ENCODE assay signal across 12 cellular contexts in genomic region chrX:140050906-140051305, GRCh38.
DNase-seq lines count a peak whose midpoint lies in the region; ATAC-seq, FAIRE-seq and TF ChIP-seq lines count a peak whose summit lies in the region.
"Had no signal": no experiment of that assay in that cellular context is flagged by ENCODE, and none has a peak within 500 bp of the region (broad histone marks: within the 10 kb centered on the region; RNA-seq: fewer than 3 reads in every experiment).

No MANE protein-coding gene starts in this region.

- TF ChIP-seq POLR2A in HepG2 (IDR thresholded peaks at IDR 0.05; ENCODE audit: insufficient read depth in 1 of 2, low read depth in 2 of 2, low read length in 2 of 2): no peak

- POLR2A ChIA-PET in HepG2 (lab: Yijun Ruan, JAX) (no interaction called here), PC-9 (lab: Charles Lee; ENCODE audit: unreplicated experiment) (no interaction called here)

- no peak for DNase-seq in HepG2 (ENCODE audit: low spot score)
- DNase-seq in PC-9: no peak
- peak in 1 of 2 donors; percentile 1 for DNase-seq in foreskin fibroblast
- DNase-seq in urothelium cell line (ENCODE audit: low spot score): no peak
- DNase-seq in activated CD4-positive, alpha-beta T cell treated with anti-CD3 and anti-CD28 coated beads, Interleukin-2, amount 10 ng/mL, durations not matched to agents 24 days and 14 days: no peak
- no peak for DNase-seq in activated CD4-positive, alpha-beta T cell treated with anti-CD3 and anti-CD28 coated beads, Interleukin-2, amount 50 U/mL, for 48 hours
- DNase-seq in stimulated activated naive CD4-positive, alpha-beta T cell treated with Interleukin-2 at 50 U/mL for 16 hours (lab: John Stamatoyannopoulos, UW): no peak
- DNase-seq: activated CD4-positive, alpha-beta T cell treated with anti-CD3 and anti-CD28 coated beads for 48 hours; DND-41; transverse colon had no signal

- no peak overlapping the region for H3K4me3 Mint-ChIP-seq in activated CD4-positive, alpha-beta T cell treated with anti-CD3 and anti-CD28 coated beads, Interleukin-2, amount 10 ng/mL, durations not matched to agents 24 days and 14 days

- intact Hi-C loops in HepG2 (cut with micrococcal nuclease; ENCODE audit: unreplicated experiment) (loop anchor here (5.0 kb wide), 1 partner anchor 284 kb away; no protein-coding TSS in a partner anchor), PC-9 (cut with micrococcal nuclease; ENCODE audit: unreplicated experiment) (no loop called here)
- intact Hi-C loops in activated CD4-positive, alpha-beta T cell treated with anti-CD3 and anti-CD28 coated beads, Interleukin-2, amount 10 ng/mL, durations not matched to agents 24 days and 14 days (cut with micrococcal nuclease): no loop called here

- H3K27me3 Mint-ChIP-seq in activated CD4-positive, alpha-beta T cell treated with anti-CD3 and anti-CD28 coated beads, Interleukin-2, amount 10 ng/mL, durations not matched to agents 24 days and 14 days: no peaks in the 10 kb centered on the region

- peaks cover 0 to 2% (median 0%) of the 10 kb centered on the region in 4 donors for H3K27me3 ChIP-seq in liver (ENCODE audit: control insufficient read depth in 4 of 4, insufficient read depth in 4 of 4, low read length in 3 of 4)
- H3K27me3 ChIP-seq in HepG2 (ENCODE audit: control insufficient read depth in 1 of 2, insufficient read depth in 2 of 2, low read length in 2 of 2): no peaks in the 10 kb centered on the region
- H3K27me3 ChIP-seq in PC-9 (ENCODE audit: insufficient read depth, low read depth): 0 out of 2 replicates have a peak, but pooled peaks cover 5% of the 10 kb centered on the region
- H3K27me3 ChIP-seq: transverse colon had no signal

- no peaks in the 10 kb centered on the region for H3K9me3 Mint-ChIP-seq in activated CD4-positive, alpha-beta T cell treated with anti-CD3 and anti-CD28 coated beads, Interleukin-2, amount 10 ng/mL, durations not matched to agents 24 days and 14 days

- H3K4me1 ChIP-seq in liver (ENCODE audit: control insufficient read depth in 4 of 4, insufficient read depth in 4 of 4, low read length in 3 of 4) (no peaks in the 10 kb centered on the region), HepG2 (ENCODE audit: insufficient read depth, low read length) (no peaks in the 10 kb centered on the region), PC-9 (replicated peaks; ENCODE audit: insufficient read depth) (no peaks in the 10 kb centered on the region)
- H3K4me1 ChIP-seq: transverse colon had no signal

- no peak overlapping the region for H3K4me3 ChIP-seq in liver (ENCODE audit: low read depth in 1 of 3, low read length in 3 of 3)
- no peak overlapping the region for H3K4me3 ChIP-seq in HepG2 (replicated peaks in 1 of 3; ENCODE audit: insufficient read depth in 1 of 3, low read depth in 2 of 3, low read length in 3 of 3)
- no peak overlapping the region for H3K4me3 ChIP-seq in PC-9
- no peak overlapping the region for H3K4me3 ChIP-seq in foreskin fibroblast (ENCODE audit: low read depth in 1 of 2, low read length in 2 of 2)
- H3K4me3 ChIP-seq: transverse colon had no signal

- in situ Hi-C loops in HepG2 (cut with HindIII; ENCODE audit: extremely low pct_ligation_motif_present, low pct_unique_long_range_greater_than_20kb): loop anchor here (25.0 kb wide), 1 partner anchor 611 kb away; no protein-coding TSS in a partner anchor

- no peaks in the 10 kb centered on the region for H3F3A ChIP-seq in PC-9 (ENCODE audit: insufficient read depth, low read depth)

- H4K20me1 ChIP-seq in HepG2 (ENCODE audit: insufficient read depth, low read length) (no peaks in the 10 kb centered on the region), PC-9 (ENCODE audit: insufficient read depth) (no peaks in the 10 kb centered on the region)

- no peaks in the 10 kb centered on the region for H3K79me2 ChIP-seq in HepG2 (ENCODE audit: insufficient read depth, low read length)
- no peaks in the 10 kb centered on the region for H3K79me2 ChIP-seq in PC-9 (ENCODE audit: low read depth)

- H3K9me3 ChIP-seq in liver (ENCODE audit: control insufficient read depth in 4 of 4, low read length in 3 of 4) (no peaks in the 10 kb centered on the region), HepG2 (ENCODE audit: low read length) (no peaks in the 10 kb centered on the region), PC-9 (ENCODE audit: insufficient read depth, low read depth) (no peaks in the 10 kb centered on the region)
- H3K9me3 ChIP-seq: transverse colon had no signal

- no peak for TF ChIP-seq EP300 in HepG2 (IDR thresholded peaks at IDR 0.05; ENCODE audit: low read depth in 2 of 2, low read length in 2 of 2)
- TF ChIP-seq EP300 in HepG2 (CRISPR knock-in tag; IDR thresholded peaks at IDR 0.05; ENCODE audit: borderline replicate concordance): no peak

- no peak for FAIRE-seq in HepG2 (lab: Jason Lieb, UNC)
- no peak for FAIRE-seq in urothelium cell line (lab: Jason Lieb, UNC)

- H2AFZ ChIP-seq in HepG2 (ENCODE audit: low read length) (no peak overlapping the region), PC-9 (no peak overlapping the region)

- H3K4me1 Mint-ChIP-seq in activated CD4-positive, alpha-beta T cell treated with anti-CD3 and anti-CD28 coated beads, Interleukin-2, amount 10 ng/mL, durations not matched to agents 24 days and 14 days: no peaks in the 10 kb centered on the region

- no peak for ATAC-seq in HepG2

- CTCF ChIA-PET in HepG2 (lab: Yijun Ruan, JAX; ENCODE audit: low intra/inter-chr PET ratio, low total read pairs): no interaction called here
- CTCF ChIA-PET in PC-9 (lab: Charles Lee): no interaction called here

- no peak overlapping the region for H3K9ac ChIP-seq in liver (ENCODE audit: low read depth in 1 of 2, low read length in 2 of 2)
- H3K9ac ChIP-seq in HepG2 (ENCODE audit: insufficient read depth, low read depth, low read length): no peak overlapping the region

- H3K27ac ChIP-seq in liver (ENCODE audit: low read depth in 1 of 2, low read length in 2 of 2) (no peak overlapping the region), HepG2 (ENCODE audit: extremely low read length, insufficient read depth, low read length) (no peak overlapping the region), PC-9 (no peak overlapping the region)
- H3K27ac ChIP-seq: HL-60, transverse colon had no signal

- H3K4me2 ChIP-seq in HepG2 (ENCODE audit: low read depth, low read length) (no peak overlapping the region), PC-9 (no peak overlapping the region)

- TF ChIP-seq CTCF in liver (IDR thresholded peaks at IDR 0.05; ENCODE audit: low read depth, low read length, missing input control) (peak; percentile 22), HepG2 (CRISPR knock-in tag; IDR thresholded peaks at IDR 0.05) (no peak), PC-9 (conservative IDR thresholded peaks at IDR 0.05) (peak; percentile 63), foreskin fibroblast (IDR thresholded peaks at IDR 0.05; ENCODE audit: low read depth, low read length) (peak; percentile 10)

- H3K36me3 Mint-ChIP-seq in activated CD4-positive, alpha-beta T cell treated with anti-CD3 and anti-CD28 coated beads, Interleukin-2, amount 10 ng/mL, durations not matched to agents 24 days and 14 days (ENCODE audit: low read depth): no peaks in the 10 kb centered on the region

- H3K36me3 ChIP-seq in liver (ENCODE audit: control insufficient read depth in 4 of 4, insufficient read depth in 3 of 4, low read depth in 1 of 4, low read length in 3 of 4) (no peaks in the 10 kb centered on the region), HepG2 (replicated peaks in 1 of 2; ENCODE audit: control insufficient read depth in 1 of 2, insufficient read depth in 2 of 2, low read length in 2 of 2) (no peaks in the 10 kb centered on the region), PC-9 (ENCODE audit: low read depth) (no peaks in the 10 kb centered on the region)
- H3K36me3 ChIP-seq: transverse colon had no signal

- BruUV-seq in HepG2 (replicated peaks; lab: Mats Ljungman, UMichigan) (no TSS peak), PC-9 (replicated peaks; lab: Mats Ljungman, UMichigan) (no TSS peak)

- H3K9me2 ChIP-seq in PC-9 (ENCODE audit: insufficient read depth): no peaks in the 10 kb centered on the region

- TF ChIP-seq RAD21 in liver (IDR thresholded peaks at IDR 0.05) (peak; percentile 62 to 64), HepG2 (CRISPR knock-in tag; IDR thresholded peaks at IDR 0.05) (no peak)

- H3K27ac Mint-ChIP-seq in activated CD4-positive, alpha-beta T cell treated with anti-CD3 and anti-CD28 coated beads, Interleukin-2, amount 10 ng/mL, durations not matched to agents 24 days and 14 days: no peak overlapping the region

TF ChIP-seq in liver, 16 proteins besides CTCF, POLR2A, EP300 and RAD21:
- no peak for TF ChIP-seq FOXA2 (IDR thresholded peaks at IDR 0.05)
- TF ChIP-seq GABPA (IDR thresholded peaks at IDR 0.05 in 1 of 2, conservative IDR thresholded peaks at IDR 0.05 in 1 of 2): no peak

TF ChIP-seq in HepG2, 621 proteins besides CTCF, POLR2A, EP300 and RAD21 (continues in another document):
- TF ChIP-seq SAP130 (CRISPR knock-in tag; IDR thresholded peaks at IDR 0.05; ENCODE audit: low read depth) (no peak), ZNF577 (CRISPR knock-in tag; IDR thresholded peaks at IDR 0.05; ENCODE audit: borderline replicate concordance, low read depth) (no peak), ZSCAN30 (CRISPR knock-in tag; IDR thresholded peaks at IDR 0.05) (no peak), TAF15 (IDR thresholded peaks at IDR 0.05; ENCODE audit: low read depth, low read length, poor library complexity, severe bottlenecking) (no peak), ZBTB2 (CRISPR knock-in tag; IDR thresholded peaks at IDR 0.05; ENCODE audit: low read depth) (no peak), KDM5A (IDR thresholded peaks at IDR 0.05; ENCODE audit: borderline replicate concordance, low read length) (no peak), ZNF24 (IDR thresholded peaks at IDR 0.05) (no peak), ZNF224 (CRISPR knock-in tag; IDR thresholded peaks at IDR 0.05) (no peak)
